Comparison of ENCODE assay signal across 27 cellular contexts in the genomic region with DNA sequence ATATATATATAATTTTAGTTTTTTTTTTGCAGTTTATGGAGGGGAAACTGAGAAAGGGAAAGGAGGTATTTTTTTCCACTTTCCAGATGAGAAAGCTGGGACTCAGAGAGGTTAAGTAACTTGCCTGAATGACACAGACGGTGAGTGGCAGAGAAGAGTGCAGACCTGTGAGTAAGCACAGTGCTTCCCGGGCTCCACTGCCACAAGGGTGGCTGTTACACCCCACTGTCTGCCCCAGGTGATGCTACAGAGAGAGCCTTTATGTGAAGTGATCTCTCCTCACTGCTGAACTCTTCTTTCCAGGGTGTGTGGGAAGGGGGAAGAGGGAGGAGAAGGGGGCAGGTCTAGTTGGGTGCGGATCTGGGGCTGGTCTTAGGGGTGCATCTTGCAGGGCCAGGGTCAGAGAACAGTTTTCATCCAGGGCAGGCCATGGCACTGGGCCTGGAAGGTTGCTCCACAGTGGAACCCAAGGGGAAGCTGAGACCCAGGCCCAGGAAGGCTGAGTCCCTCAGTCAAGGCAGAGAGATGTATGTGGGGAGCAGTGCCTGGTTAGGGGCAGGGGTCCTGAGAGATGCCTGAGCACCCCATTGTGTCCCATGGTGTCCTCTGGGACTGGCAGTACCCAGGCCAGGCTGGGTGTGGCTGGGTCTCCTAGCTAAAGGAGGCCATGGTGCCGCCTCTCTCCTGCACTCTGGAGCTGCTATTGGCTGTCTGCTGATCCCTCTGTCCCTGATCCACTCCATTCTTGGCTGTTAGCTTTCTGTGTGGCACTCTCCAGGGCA.
"Had no signal": no experiment of that assay in that cellular context is flagged by ENCODE, and none has a peak within 500 bp of the region (broad histone marks: within the 10 kb centered on the region; RNA-seq: fewer than 3 reads in every experiment).

No MANE protein-coding gene starts in this region.

- H2AFZ ChIP-seq: hepatocyte had no signal

- H3K79me2 ChIP-seq: hepatocyte had no signal

- H3K36me3 Mint-ChIP-seq: activated CD4-positive, alpha-beta memory T cell treated with anti-CD3 and anti-CD28 coated beads for 36 hours; activated naive CD8-positive, alpha-beta T cell; immature natural killer cell; stimulated activated naive B cell treated with anti-CD40 and anti-IgM and Interleukin-4, amounts not matched to agents 10 μg/mL and 1 μg/mL and 100 μg/mL, for 72 hours had no signal

- H3K27ac Mint-ChIP-seq: activated B cell treated with CpG ODN at 0.5 μM for 24 hours; activated CD4-positive, alpha-beta memory T cell treated with anti-CD3 and anti-CD28 coated beads for 36 hours; activated CD4-positive, alpha-beta T cell treated with anti-CD3 and anti-CD28 coated beads for 36 hours; activated naive CD8-positive, alpha-beta T cell; activated T-helper 2 cell treated with anti-CD3 and anti-CD28 coated beads, Interferon-gamma antibody, Interleukin-2, Interleukin-4, amounts not matched to agents 10 μg/mL and 5 μg/mL and 100 μg/mL, durations not matched to agents 14 hours and 24 hours and 36 hours; immature natural killer cell; nephron; stimulated activated naive B cell treated with anti-CD40 and anti-IgM and Interleukin-4, amounts not matched to agents 10 μg/mL and 1 μg/mL and 100 μg/mL, for 72 hours had no signal

- H3K9me3 ChIP-seq: adrenal gland, ascending aorta, colonic mucosa, left ventricle myocardium inferior, transverse colon, vagina had no signal

- H3K4me3 Mint-ChIP-seq: activated B cell treated with CpG ODN at 0.5 μM for 24 hours; activated CD4-positive, alpha-beta memory T cell treated with anti-CD3 and anti-CD28 coated beads for 36 hours; activated CD4-positive, alpha-beta T cell treated with anti-CD3 and anti-CD28 coated beads for 36 hours; activated naive CD8-positive, alpha-beta T cell; activated T-cell treated with anti-CD3 and anti-CD28 coated beads, Interleukin-2, amount 50 U/mL, for 4 hours; immature natural killer cell; nephron; stimulated activated naive B cell treated with anti-CD40 and anti-IgM and Interleukin-4, amounts not matched to agents 10 μg/mL and 1 μg/mL and 100 μg/mL, for 72 hours had no signal

- H3K4me3 ChIP-seq: adrenal gland, ascending aorta, colonic mucosa, hepatocyte, left ventricle myocardium inferior, transverse colon, vagina had no signal

- H3K4me1 ChIP-seq: adrenal gland, ascending aorta, colonic mucosa, left ventricle myocardium inferior, transverse colon, vagina had no signal

- H3K4me1 Mint-ChIP-seq: activated B cell treated with CpG ODN at 0.5 μM for 24 hours; activated CD4-positive, alpha-beta T cell treated with anti-CD3 and anti-CD28 coated beads for 36 hours; immature natural killer cell; stimulated activated naive B cell treated with anti-CD40 and anti-IgM and Interleukin-4, amounts not matched to agents 10 μg/mL and 1 μg/mL and 100 μg/mL, for 72 hours had no signal

- H3K27me3 ChIP-seq: adrenal gland, ascending aorta, brain microvascular endothelial cell, colonic mucosa, hepatocyte, vagina had no signal

- H3K27me3 Mint-ChIP-seq: activated CD4-positive, alpha-beta T cell treated with anti-CD3 and anti-CD28 coated beads for 36 hours; activated naive CD8-positive, alpha-beta T cell had no signal

- ATAC-seq: activated CD4-positive, alpha-beta T cell treated with anti-CD3 and anti-CD28 coated beads for 36 hours; activated T-cell treated with anti-CD3 and anti-CD28 coated beads, Interleukin-2, amount 50 U/mL, for 4 hours; stimulated activated naive B cell treated with anti-CD40 and anti-IgM and Interleukin-4, amounts not matched to agents 10 μg/mL and 1 μg/mL and 100 μg/mL, for 72 hours had no signal

- FAIRE-seq: frontal cortex had no signal

- DNase-seq: activated B cell treated with CpG ODN at 0.5 μM for 24 hours; activated CD4-positive, alpha-beta memory T cell treated with anti-CD3 and anti-CD28 coated beads for 36 hours; activated CD4-positive, alpha-beta T cell treated with anti-CD3 and anti-CD28 coated beads for 36 hours; activated naive CD4-positive, alpha-beta T cell; activated T-cell treated with anti-CD3 and anti-CD28 coated beads, Interleukin-2, amount 50 U/mL, for 4 hours; brain microvascular endothelial cell; central memory CD4-positive, alpha-beta T cell; glutamatergic neuron; immature natural killer cell; kidney glomerular epithelial cell; left ventricle myocardium inferior; nucleus accumbens; posterior cingulate gyrus; stimulated activated CD4-positive, alpha-beta T cell treated with anti-CD3 and anti-CD28 coated beads, Interleukin-2, amount 100 ng/mL, for 48 hours; stimulated activated CD8-positive, alpha-beta memory T cell treated with anti-CD3 and anti-CD28 coated beads, Interleukin-4, amount 100 ng/mL, for 48 hours; stimulated activated naive B cell treated with anti-CD40 and anti-IgM and Interleukin-4, amounts not matched to agents 10 μg/mL and 1 μg/mL and 100 μg/mL, for 72 hours; T1000; transverse colon had no signal

- H3K36me3 ChIP-seq: adrenal gland, ascending aorta, brain microvascular endothelial cell, colonic mucosa, left ventricle myocardium inferior, transverse colon, vagina had no signal

- H3K27ac ChIP-seq: adrenal gland, ascending aorta, brain microvascular endothelial cell, colonic mucosa, hepatocyte, left ventricle myocardium inferior, transverse colon, vagina had no signal

- H3K9me3 Mint-ChIP-seq: activated CD4-positive, alpha-beta memory T cell treated with anti-CD3 and anti-CD28 coated beads for 36 hours; activated T-cell treated with anti-CD3 and anti-CD28 coated beads, Interleukin-2, amount 50 U/mL, for 4 hours; activated T-helper 2 cell treated with anti-CD3 and anti-CD28 coated beads, Interferon-gamma antibody, Interleukin-2, Interleukin-4, amounts not matched to agents 10 μg/mL and 5 μg/mL and 100 μg/mL, durations not matched to agents 14 hours and 24 hours and 36 hours; immature natural killer cell; nephron had no signal

- H3K4me2 ChIP-seq: hepatocyte had no signal
